ENCODE assay signal across 12 cellular contexts in the genomic region with DNA sequence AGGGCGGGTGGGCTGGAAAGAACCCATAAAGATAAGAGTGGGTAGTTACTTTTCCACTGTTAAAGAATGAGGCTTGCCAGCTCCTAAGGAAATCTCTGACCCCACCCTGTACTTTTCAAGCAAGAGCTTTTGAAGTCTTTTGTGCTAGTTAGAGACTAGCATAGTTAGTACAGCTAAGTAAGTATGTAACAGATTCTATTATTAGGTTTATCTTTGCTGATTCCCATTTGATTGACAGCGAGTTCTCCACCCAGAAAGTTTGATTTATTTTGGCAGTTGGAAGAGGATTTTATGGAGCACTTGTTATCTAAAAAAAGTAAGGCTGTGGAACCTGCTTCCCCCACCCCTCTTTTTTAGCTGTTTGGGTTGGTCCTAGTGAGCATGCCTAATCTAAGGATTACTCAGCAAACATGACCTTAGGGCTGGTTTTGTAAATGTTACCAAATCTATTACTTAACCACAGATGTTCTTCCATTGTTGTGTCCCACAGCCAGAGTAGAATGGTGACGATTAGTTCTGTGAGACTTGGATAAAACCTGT. TPM values are rescaled to one million over a fixed set of nuclear protein-coding genes. Genes with fewer than 3 reads are reported as not detected.
DNase-seq lines count a peak whose midpoint lies in the region; ATAC-seq and TF ChIP-seq lines count a peak whose summit lies in the region.
"Had no signal": no experiment of that assay in that cellular context is flagged by ENCODE, and none has a peak within 500 bp of the region (broad histone marks: within the 10 kb centered on the region; RNA-seq: fewer than 3 reads in every experiment).

No MANE protein-coding gene starts in this region.

- no peaks in the 10 kb centered on the region for H3K9me3 ChIP-seq in IMR-90 (ENCODE audit: control insufficient read depth, insufficient read depth, low read length)

- no peak overlapping the region for H2BK15ac ChIP-seq in IMR-90 (ENCODE audit: low read depth, low read length)

- H2AK5ac ChIP-seq in IMR-90 (ENCODE audit: low read depth, low read length), result no peak overlapping the region

- H3K14ac ChIP-seq in IMR-90 (replicated peaks; ENCODE audit: low read depth, low read length), result no peak overlapping the region

- no peak overlapping the region for H2AK9ac ChIP-seq in IMR-90 (replicated peaks; ENCODE audit: low read depth, low read length, poor library complexity)

- no peak for TF ChIP-seq POLR2A in IMR-90 (IDR thresholded peaks at IDR 0.05; ENCODE audit: low read depth, low read length)

- H3K36me3 ChIP-seq in IMR-90 (ENCODE audit: control insufficient read depth, insufficient read depth, low read length), result 0 out of 2 replicates have a peak, but pooled peaks cover 1% of the 10 kb centered on the region

- H2BK120ac ChIP-seq in IMR-90 (ENCODE audit: low read depth, low read length), result no peak overlapping the region

- no peak overlapping the region; the same call in 1 of the 2 replicates for H3K4me2 ChIP-seq in IMR-90 (ENCODE audit: low read depth, low read length)

- H4K20me1 ChIP-seq in IMR-90 (ENCODE audit: insufficient read depth, low read length), result peaks cover 91% of the 10 kb centered on the region

- no peak overlapping the region for H3K18ac ChIP-seq in IMR-90 (ENCODE audit: low read depth, low read length)

- TF ChIP-seq CTCF in IMR-90 (conservative IDR thresholded peaks at IDR 0.05; ENCODE audit: low read depth, low read length) (no peak), astrocyte of the spinal cord (IDR thresholded peaks at IDR 0.05; ENCODE audit: low read depth, low read length) (no peak), GM20000 (IDR thresholded peaks at IDR 0.05; ENCODE audit: extremely low read depth, missing control alignments) (no peak)

- no peaks in the 10 kb centered on the region for H3K27me3 ChIP-seq in IMR-90 (ENCODE audit: control insufficient read depth, insufficient read depth, low read length)
- H3K27me3 ChIP-seq: BLaER1 treated with 17β-estradiol and CSF1 and Interleukin-3, amounts not matched to agents 10 nM and 100 nM had no signal

- ATAC-seq in IMR-90 (ENCODE audit: low read depth) (peak; percentile 63), left lobe of liver (peak; percentile 78), GM18498 (IDR thresholded peaks at IDR 0.05; ENCODE audit: unreplicated experiment) (no peak), HG03175 (IDR thresholded peaks at IDR 0.05; ENCODE audit: unreplicated experiment) (no peak)

- CTCF ChIA-PET in IMR-90 (lab: Yijun Ruan, JAX), result no interaction called here

- POLR2A ChIA-PET in IMR-90 (lab: Charles Lee; ENCODE audit: unreplicated experiment), result no interaction called here

- dilution Hi-C loops in IMR-90 (cut with HindIII; ENCODE audit: low sequenced_read_pairs, unreplicated experiment), result no loop called here

- H4K8ac ChIP-seq in IMR-90 (ENCODE audit: low read depth in 2 of 2, low read length in 2 of 2), result no peak overlapping the region

- TF ChIP-seq RAD21 in IMR-90 (IDR thresholded peaks at IDR 0.05; ENCODE audit: low read length), result no peak

- no peak overlapping the region for H3K23ac ChIP-seq in IMR-90 (ENCODE audit: low read depth, low read length)

- H3K4me3 ChIP-seq in IMR-90 (ENCODE audit: insufficient read depth, low read depth, low read length) (no peak overlapping the region), astrocyte of the spinal cord (ENCODE audit: low read depth, low read length) (no peak overlapping the region)
- H3K4me3 ChIP-seq: BLaER1 treated with 17β-estradiol and CSF1 and Interleukin-3, amounts not matched to agents 10 nM and 100 nM had no signal

- H3K9me1 ChIP-seq in IMR-90 (ENCODE audit: insufficient read depth, low read length), result peaks cover 6% of the 10 kb centered on the region

- H3K9ac ChIP-seq in IMR-90 (ENCODE audit: low read depth, low read length), result no peak overlapping the region
- H3K9ac ChIP-seq: BLaER1 treated with 17β-estradiol and CSF1 and Interleukin-3, amounts not matched to agents 10 nM and 100 nM had no signal

- in situ Hi-C loops in IMR-90 (cut with MboI; ENCODE audit: low sequenced_read_pairs) (no loop called here), astrocyte of the spinal cord (cut with HindIII; ENCODE audit: low sequenced_read_pairs) (no loop called here)

- no peak overlapping the region for H4K5ac ChIP-seq in IMR-90 (ENCODE audit: low read depth, low read length)

- no peak overlapping the region for H3K27ac ChIP-seq in IMR-90 (ENCODE audit: insufficient read depth, low read length)
- H3K27ac ChIP-seq: BLaER1 treated with 17β-estradiol and CSF1 and Interleukin-3, amounts not matched to agents 10 nM and 100 nM had no signal

- WGBS in IMR-90 (ENCODE audit: extremely low coverage in 2 of 2, insufficient read length in 1 of 2), 2 experiments, result no CpG with 5 or more reads among the region's 3 CpGs

- no TSS peak for BruUV-seq in IMR-90 (replicated peaks; lab: Mats Ljungman, UMichigan)

- DNase-seq in A172 (ENCODE audit: low spot score), result peak; percentile 45
- peak; percentile 75 for DNase-seq in IMR-90
- DNase-seq in astrocyte of the spinal cord (ENCODE audit: low read depth, low spot score), result peak; percentile 76
- DNase-seq in left lobe of liver (ENCODE audit: low spot score), result peak; percentile 59
- DNase-seq in NCI-H1930 (lab: John Stamatoyannopoulos, UW), result no peak
- DNase-seq in GM20000 (ENCODE audit: low spot score), result no peak
- DNase-seq: activated CD8-positive, alpha-beta memory T cell treated with anti-CD3 and anti-CD28 coated beads for 24 hours; NCI-H1092; stimulated activated CD4-positive, alpha-beta T cell treated with anti-CD3 and anti-CD28 coated beads, Interleukin-12 subunit alpha, Interleukin-12 subunit beta, amount 100 ng/mL, for 4 hours had no signal

- H2BK5ac ChIP-seq in IMR-90 (ENCODE audit: low read depth, low read length, poor library complexity, severe bottlenecking), result no peak overlapping the region

- no peak overlapping the region for H2AFZ ChIP-seq in IMR-90 (replicated peaks; ENCODE audit: low read length, poor library complexity)

- peaks cover 12% of the 10 kb centered on the region for H3K4me1 ChIP-seq in IMR-90 (ENCODE audit: control insufficient read depth, insufficient read depth, low read length)

- H4K91ac ChIP-seq in IMR-90 (ENCODE audit: insufficient read depth, low read depth, low read length), result no peak overlapping the region

- intact Hi-C loops in IMR-90 (cut with micrococcal nuclease), result no loop called here

- H3K56ac ChIP-seq in IMR-90 (ENCODE audit: extremely low read depth, insufficient read depth, low read length), result no peak overlapping the region

- no peak overlapping the region for H3K4ac ChIP-seq in IMR-90 (ENCODE audit: low read depth, low read length)

- H2BK20ac ChIP-seq in IMR-90 (ENCODE audit: low read depth, low read length), result no peak overlapping the region

- peaks cover 14 to 77% of the 10 kb centered on the region in 2 experiments for H3K79me1 ChIP-seq in IMR-90 (ENCODE audit: low read depth in 1 of 2, low read length in 2 of 2)

TF ChIP-seq in IMR-90, 13 proteins besides CTCF, POLR2A, EP300 and RAD21:
- TF ChIP-seq BHLHE40 (IDR thresholded peaks at IDR 0.05; ENCODE audit: low read depth, low read length) (0 out of 2 replicates have a peak, but pooled peaks have one; percentile 29), RCOR1 (IDR thresholded peaks at IDR 0.05; ENCODE audit: insufficient replicate concordance, low read length) (no peak), NFE2L2 (IDR thresholded peaks at IDR 0.05; ENCODE audit: low read depth, low read length) (peak; percentile 40; the same call in 1 of the 2 replicates), CHD1 (IDR thresholded peaks at IDR 0.05; ENCODE audit: low read depth, low read length) (no peak), MXI1 (IDR thresholded peaks at IDR 0.05; ENCODE audit: borderline replicate concordance, low read depth, low read length) (no peak), FOS (IDR thresholded peaks at IDR 0.05; ENCODE audit: low read depth, low read length) (peak; percentile 21; the same call in 1 of the 2 replicates), MAFK (IDR thresholded peaks at IDR 0.05; ENCODE audit: low read depth, low read length) (no peak), RFX5 (IDR thresholded peaks at IDR 0.05; ENCODE audit: low read depth, low read length) (no peak), MAZ (IDR thresholded peaks at IDR 0.05; ENCODE audit: borderline replicate concordance, low read depth, low read length) (no peak), SMC3 (IDR thresholded peaks at IDR 0.05; ENCODE audit: low read depth, low read length) (no peak), CEBPB (IDR thresholded peaks at IDR 0.05; ENCODE audit: low read depth, low read length) (peak; percentile 56)
- TF ChIP-seq, protein P1, sequence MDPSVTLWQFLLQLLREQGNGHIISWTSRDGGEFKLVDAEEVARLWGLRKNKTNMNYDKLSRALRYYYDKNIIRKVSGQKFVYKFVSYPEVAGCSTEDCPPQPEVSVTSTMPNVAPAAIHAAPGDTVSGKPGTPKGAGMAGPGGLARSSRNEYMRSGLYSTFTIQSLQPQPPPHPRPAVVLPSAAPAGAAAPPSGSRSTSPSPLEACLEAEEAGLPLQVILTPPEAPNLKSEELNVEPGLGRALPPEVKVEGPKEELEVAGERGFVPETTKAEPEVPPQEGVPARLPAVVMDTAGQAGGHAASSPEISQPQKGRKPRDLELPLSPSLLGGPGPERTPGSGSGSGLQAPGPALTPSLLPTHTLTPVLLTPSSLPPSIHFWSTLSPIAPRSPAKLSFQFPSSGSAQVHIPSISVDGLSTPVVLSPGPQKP (IDR thresholded peaks at IDR 0.05; ENCODE audit: borderline replicate concordance, low read depth, low read length), result no peak
- TF ChIP-seq, protein P2, sequence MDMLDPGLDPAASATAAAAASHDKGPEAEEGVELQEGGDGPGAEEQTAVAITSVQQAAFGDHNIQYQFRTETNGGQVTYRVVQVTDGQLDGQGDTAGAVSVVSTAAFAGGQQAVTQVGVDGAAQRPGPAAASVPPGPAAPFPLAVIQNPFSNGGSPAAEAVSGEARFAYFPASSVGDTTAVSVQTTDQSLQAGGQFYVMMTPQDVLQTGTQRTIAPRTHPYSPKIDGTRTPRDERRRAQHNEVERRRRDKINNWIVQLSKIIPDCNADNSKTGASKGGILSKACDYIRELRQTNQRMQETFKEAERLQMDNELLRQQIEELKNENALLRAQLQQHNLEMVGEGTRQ (IDR thresholded peaks at IDR 0.05; ENCODE audit: low read depth, low read length), result no peak

RNA-seq across cellular contexts. Expression of a gene that starts 57.6 kb away (rescaled TPM):
- total RNA-seq in A172 (2014; rRNA removed; shearing (Covaris generic)), result 67.2 and 74.4 TPM in 2 replicates
- total RNA-seq in IMR-90 (2012; rRNA removed) (128 and 150 TPM in 2 replicates), left lobe of liver (44.6 TPM)
- 22.0 and 23.9 TPM in 2 replicates for polyA plus RNA-seq in IMR-90 (2012; rRNA removed)
- polyA plus RNA-seq in IMR-90 (2012; cell fraction: cytosol; rRNA removed), result 10.0 and 11.3 TPM in 2 replicates
- polyA plus RNA-seq in IMR-90 (2012; cell fraction: nucleus; rRNA removed; ENCODE audit: low replicate concordance), result 7.1 and 33.5 TPM in 2 replicates

Comparison
In these comparisons a context has a peak if more than half of its experiments do, and no peak if none do; other contexts are left out.
1. DNase-seq: peak in A172 (single experiment), IMR-90 (single experiment), astrocyte of the spinal cord (single experiment) and left lobe of liver (single experiment); none in NCI-H1930 (0 of 2) and GM20000 (single experiment).
2. ATAC-seq: peak in IMR-90 (single experiment) and left lobe of liver (single experiment); none in GM18498 (single experiment) and HG03175 (single experiment).